ENCODE assay signal across 19 cellular contexts in genomic region chr9:137174722-137175293, GRCh38. TPM values are rescaled to one million over a fixed set of nuclear protein-coding genes. Genes with fewer than 3 reads are reported as not detected.
DNase-seq lines count a peak whose midpoint lies in the region; TF ChIP-seq lines count a peak whose summit lies in the region.
"Had no signal": no experiment of that assay in that cellular context is flagged by ENCODE, and none has a peak within 500 bp of the region (broad histone marks: within the 10 kb centered on the region; RNA-seq: fewer than 3 reads in every experiment).

No MANE protein-coding gene starts in this region.

- CTCF ChIA-PET in Caco-2 (lab: Charles Lee), result interaction anchor here (0.6 to 2.0 kb wide), 7 partner anchors 45 to 178 kb away, joined by 3 to 5 read pairs (median 4); partner anchors contain the start of genes RNF208 and RNF224

- no peaks in the 10 kb centered on the region; the same call in 1 of the 2 replicates for H3K27me3 ChIP-seq in Caco-2 (replicated peaks; ENCODE audit: control insufficient read depth, insufficient read depth, low read length)
- H3K27me3 ChIP-seq in uterus, result peaks cover 0 to 5% of the 10 kb centered on the region in 2 donors
- H3K27me3 ChIP-seq in colonic mucosa, result peaks cover 20% of the 10 kb centered on the region

- no peak for TF ChIP-seq POLR2A in uterus (IDR thresholded peaks at IDR 0.05)

- H3K27ac Mint-ChIP-seq in Caco-2 (ENCODE audit: unreplicated experiment), result no peak overlapping the region

- BruUV-seq in Caco-2 (replicated peaks; lab: Mats Ljungman, UMichigan), result no TSS peak

- H3K36me3 Mint-ChIP-seq in Caco-2 (ENCODE audit: insufficient read depth, unreplicated experiment), result peaks cover 39% of the 10 kb centered on the region

- H3K36me3 ChIP-seq in Caco-2 (ENCODE audit: control insufficient read depth, insufficient read depth, low read length) (no peaks in the 10 kb centered on the region), uterus (no peaks in the 10 kb centered on the region), colonic mucosa (no peaks in the 10 kb centered on the region)
- H3K36me3 ChIP-seq: BE2C, WERI-Rb-1 had no signal

- H3K4me1 Mint-ChIP-seq in Caco-2 (ENCODE audit: low read depth, unreplicated experiment), result no peaks in the 10 kb centered on the region

- no peaks in the 10 kb centered on the region for H3K9me3 ChIP-seq in Caco-2
- no peaks in the 10 kb centered on the region for H3K9me3 ChIP-seq in uterus
- no peaks in the 10 kb centered on the region for H3K9me3 ChIP-seq in colonic mucosa
- H3K9me3 ChIP-seq: BE2C, transverse colon had no signal

- H3K4me3 Mint-ChIP-seq in Caco-2 (ENCODE audit: unreplicated experiment), result no peak overlapping the region
- H3K4me3 Mint-ChIP-seq: central memory CD8-positive, alpha-beta T cell had no signal

- H3K9ac ChIP-seq in colonic mucosa (ENCODE audit: low read depth in 2 of 2, low read length in 2 of 2), result no peak overlapping the region
- H3K9ac ChIP-seq: KMS-11 had no signal

- TF ChIP-seq CTCF in Caco-2 (IDR thresholded peaks at IDR 0.05; ENCODE audit: insufficient read depth in 1 of 2, low read depth in 1 of 2, low read length in 1 of 2, severe bottlenecking in 1 of 2, unreplicated experiment in 1 of 2) (peak; percentile 9 to 18), uterus (IDR thresholded peaks at IDR 0.05) (no peak), colonic mucosa (IDR thresholded peaks at IDR 0.05) (no peak)

- H3K4me3 ChIP-seq in Caco-2 (ENCODE audit: low read depth, low read length), result no peak overlapping the region
- no peak overlapping the region for H3K4me3 ChIP-seq in uterus
- H3K4me3 ChIP-seq in colonic mucosa, result no peak overlapping the region
- H3K4me3 ChIP-seq: transverse colon had no signal

- POLR2A ChIA-PET in Caco-2 (lab: Charles Lee), result interaction anchor here (0.5 to 1.1 kb wide), 4 partner anchors 24 to 89 kb away, joined by 3 to 5 read pairs (median 4); no protein-coding TSS in a partner anchor

- no peaks in the 10 kb centered on the region for H3K9me3 Mint-ChIP-seq in Caco-2 (ENCODE audit: unreplicated experiment)
- H3K9me3 Mint-ChIP-seq: central memory CD8-positive, alpha-beta T cell had no signal

- H3K27me3 Mint-ChIP-seq in Caco-2 (ENCODE audit: insufficient read depth, unreplicated experiment), result no peaks in the 10 kb centered on the region

- intact Hi-C loops in Caco-2 (cut with micrococcal nuclease; ENCODE audit: unreplicated experiment) (no loop called here), uterus (cut with DNase I; ENCODE audit: low total_unique reads) (no loop called here), colonic mucosa (cut with DNase I) (no loop called here)

- H3K27ac ChIP-seq in uterus (no peak overlapping the region), colonic mucosa (no peak overlapping the region)
- H3K27ac ChIP-seq: KMS-11, WERI-Rb-1 had no signal

- DNase-seq in 8988T (peak; percentile 65), Caco-2 (peak in 1 of 2 experiments; percentile 43), NCI-H69 (lab: John Stamatoyannopoulos, UW) (peak; percentile 76), iPS-NIHi7 (ENCODE audit: extremely low spot score) (peak; percentile 58), HK-2 (ENCODE audit: unreplicated experiment) (no peak), uterus (no peak), colonic mucosa (no peak), NCI-H2107 treated with DMSO at 0.1 percent for 48 hours (lab: John Stamatoyannopoulos, UW; ENCODE audit: unreplicated experiment) (no peak)
- DNase-seq: DMS79 treated with DMSO at 0.1 percent for 48 hours; kidney glomerular epithelial cell; NCI-H1694; stimulated activated CD4-positive, alpha-beta T cell treated with anti-CD3 and anti-CD28 coated beads, Interleukin-12 subunit alpha, Interleukin-12 subunit beta, amount 100 ng/mL, for 4 hours; transverse colon; WERI-Rb-1 had no signal

- H3K4me1 ChIP-seq in Caco-2 (peaks cover 8% of the 10 kb centered on the region; the same call in 1 of the 2 replicates), uterus (no peaks in the 10 kb centered on the region), colonic mucosa (peaks cover 9% of the 10 kb centered on the region)

RNA-seq across cellular contexts. Expression of gene TMEM210, which starts 3.0 kb away (rescaled TPM):
- total RNA-seq in Caco-2 (2022), result 0.70 TPM in 1 of 2 replicates, not detected in the other
- not detected for total RNA-seq in uterus
- under 1 TPM in 1 of 2 donors, not detected in 1; 0.67 TPM for total RNA-seq in colonic mucosa
- total RNA-seq: endothelial cell of umbilical vein, posterior vena cava, transverse colon had no signal

RNA-seq across cellular contexts. Expression of gene LRRC26, which starts 5.0 kb away (rescaled TPM):
- total RNA-seq in Caco-2 (2022) (2.9 and 3.0 TPM in 2 replicates), uterus (under 1 TPM in 1 of 4 donors, not detected in 3; 0.29 TPM), colonic mucosa (10 to 100 TPM; 64.6 to 95.8 TPM)
- total RNA-seq: endothelial cell of umbilical vein, posterior vena cava had no signal

RNA-seq across cellular contexts. Expression of gene ANAPC2, which starts 13.6 kb away (rescaled TPM):
- total RNA-seq in Caco-2 (2022) (66.8 and 67.5 TPM in 2 replicates), uterus (10 to 100 TPM in 3 of 4 donors, 1 to 10 TPM in 1; 6.7 to 65.6 (median 24.9) TPM), colonic mucosa (10 to 100 TPM; 33.8 to 67.8 TPM)

RNA-seq across cellular contexts. Expression of gene SSNA1, which starts 13.7 kb away (rescaled TPM):
- total RNA-seq in Caco-2 (2022), result 62.3 and 62.7 TPM in 2 replicates
- 10 to 100 TPM; 17.1 to 47.1 (median 40.6) TPM for total RNA-seq in uterus
- 100 to 1,000 TPM in 1 of 2 donors, 10 to 100 TPM in 1; 60.0 to 100 TPM for total RNA-seq in colonic mucosa

RNA-seq across cellular contexts. Expression of gene TPRN, which starts 25.7 kb away (rescaled TPM):
- 34.2 and 37.7 TPM in 2 replicates for total RNA-seq in Caco-2 (2022)
- total RNA-seq in uterus, result 10 to 100 TPM in 1 of 4 donors, 1 to 10 TPM in 2, under 1 TPM in 1; 0.29 to 17.1 (median 5.5) TPM
- 100 to 1,000 TPM in 1 of 2 donors, 10 to 100 TPM in 1; 83.1 to 124 TPM for total RNA-seq in colonic mucosa

Comparison
In these comparisons a context has a peak if more than half of its experiments do, and no peak if none do; other contexts are left out.
1. DNase-seq: peak in 8988T (single experiment), NCI-H69 (single experiment) and iPS-NIHi7 (single experiment); none in HK-2 (single experiment), uterus (0 of 2), colonic mucosa (single experiment) and NCI-H2107 treated with DMSO at 0.1 percent for 48 hours (single experiment).
2. CTCF ChIP-seq: peak in Caco-2 (2 of 2); none in uterus (0 of 4) and colonic mucosa (single experiment).
3. RNA of gene LRRC26, which starts 5.0 kb away (total RNA-seq): 64.6 to 95.8 TPM in colonic mucosa; 2.9 to 3.0 TPM in Caco-2 and 0.29 TPM in uterus; every median in the first group is over 10 times any median in the second.